Comparison of ENCODE assay signal across 8 cellular contexts in the genomic region with DNA sequence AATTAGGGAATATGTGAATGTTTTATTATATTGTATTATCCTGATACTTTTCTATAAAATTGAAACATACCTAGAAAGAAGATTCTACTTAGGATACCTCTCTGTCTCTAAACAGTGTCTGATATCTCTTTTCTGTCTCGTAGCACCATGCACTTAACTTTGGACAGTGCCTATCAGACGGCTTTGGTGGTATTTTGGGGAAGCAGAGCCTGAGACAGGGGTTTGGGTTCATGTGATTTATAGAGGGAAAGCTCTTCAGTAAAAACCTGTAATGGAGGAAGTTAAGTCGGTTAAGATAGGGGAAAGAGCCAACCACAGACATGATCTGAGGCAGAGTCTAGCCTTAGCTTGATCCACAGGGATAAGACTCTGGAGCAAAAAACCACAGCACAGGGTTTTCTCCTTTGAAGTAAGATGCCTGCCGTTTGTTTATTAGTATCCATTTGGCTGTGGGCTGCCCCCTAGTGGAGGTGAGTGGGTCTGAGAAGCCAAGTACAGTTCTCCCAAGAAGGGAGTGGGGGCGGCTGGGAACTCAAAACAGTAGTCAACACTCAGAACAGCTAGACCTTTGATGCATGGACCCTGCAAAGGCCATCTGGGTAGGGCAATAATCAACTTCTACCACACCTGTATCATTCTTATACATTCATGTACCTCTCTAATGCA.
DNase-seq lines count a peak whose midpoint lies in the region; ATAC-seq and TF ChIP-seq lines count a peak whose summit lies in the region.

No MANE protein-coding gene starts in this region.

- TF ChIP-seq POLR2A in adrenal gland (IDR thresholded peaks at IDR 0.05) (no peak), GM18505 (IDR thresholded peaks at IDR 0.05; ENCODE audit: borderline replicate concordance, extremely low read depth, insufficient read depth, insufficient read length) (no peak)

- ATAC-seq in GM18498 (IDR thresholded peaks at IDR 0.05; ENCODE audit: unreplicated experiment): peak; percentile 86
- ATAC-seq in HG02870 (IDR thresholded peaks at IDR 0.05; ENCODE audit: unreplicated experiment): peak; percentile 83
- no peak for ATAC-seq in stimulated activated naive CD8-positive, alpha-beta T cell treated with anti-CD3 and anti-CD28 coated beads, Interleukin-15, Interleukin-2, amounts not matched to agents 100 U/mL and 50 U/mL, for 24 hours
- no peak for ATAC-seq in GM18505 (IDR thresholded peaks at IDR 0.05; ENCODE audit: unreplicated experiment)

- DNase-seq in Ammon's horn (ENCODE audit: low spot score) (peak; percentile 52), NCI-H2227 treated with DMSO at 0.1 percent for 48 hours (lab: John Stamatoyannopoulos, UW) (peak; percentile 14), adrenal gland (peak in 6 of 7 donors; percentile 18 to 61 (median 40)), kidney epithelial cell (ENCODE audit: low read depth) (no peak)
- DNase-seq in stimulated activated naive CD8-positive, alpha-beta T cell treated with anti-CD3 and anti-CD28 coated beads, Interleukin-15, Interleukin-2, amounts not matched to agents 100 U/mL and 50 U/mL, for 24 hours: peak; percentile 48

- no peak overlapping the region for H3K4me3 ChIP-seq in adrenal gland
- no peak overlapping the region for H3K4me3 ChIP-seq in kidney epithelial cell (ENCODE audit: low read depth, low read length)

- peak in 3 of 6 experiments; percentile 6 to 31 (median 27) for TF ChIP-seq CTCF in adrenal gland (IDR thresholded peaks at IDR 0.05)
- peak; percentile 72 for TF ChIP-seq CTCF in kidney epithelial cell (IDR thresholded peaks at IDR 0.05; ENCODE audit: insufficient read depth, low read length, poor library complexity, severe bottlenecking)

- H3K27ac ChIP-seq in adrenal gland: no peak overlapping the region

- H3K4me1 ChIP-seq in adrenal gland (replicated peaks in 1 of 2): no peaks in the 10 kb centered on the region

- no peaks in the 10 kb centered on the region for H3K27me3 ChIP-seq in adrenal gland
- H3K27me3 ChIP-seq in kidney epithelial cell (ENCODE audit: control insufficient read depth, insufficient read depth, low read length): no peaks in the 10 kb centered on the region

- intact Hi-C loops in adrenal gland (cut with DNase I): no loop called here

- H3K36me3 ChIP-seq in adrenal gland (replicated peaks in 1 of 2): no peaks in the 10 kb centered on the region
- no peaks in the 10 kb centered on the region for H3K36me3 ChIP-seq in kidney epithelial cell (ENCODE audit: control insufficient read depth, insufficient read depth, low read length)

- H3K9me3 ChIP-seq in adrenal gland (replicated peaks in 1 of 3): no peaks in the 10 kb centered on the region

- WGBS in adrenal gland, 4 donors: 53 to 61% (median 59%) methylated on average over 5 of the region's 5 CpGs

Comparison
In these comparisons a context has a peak if more than half of its experiments do, and no peak if none do; other contexts are left out.
1. ATAC-seq: peak in GM18498 (single experiment) and HG02870 (single experiment); none in stimulated activated naive CD8-positive, alpha-beta T cell treated with anti-CD3 and anti-CD28 coated beads, Interleukin-15, Interleukin-2, amounts not matched to agents 100 U/mL and 50 U/mL, for 24 hours (single experiment) and GM18505 (single experiment).